ENCODE assay signal across 1 cellular context in the genomic region with DNA sequence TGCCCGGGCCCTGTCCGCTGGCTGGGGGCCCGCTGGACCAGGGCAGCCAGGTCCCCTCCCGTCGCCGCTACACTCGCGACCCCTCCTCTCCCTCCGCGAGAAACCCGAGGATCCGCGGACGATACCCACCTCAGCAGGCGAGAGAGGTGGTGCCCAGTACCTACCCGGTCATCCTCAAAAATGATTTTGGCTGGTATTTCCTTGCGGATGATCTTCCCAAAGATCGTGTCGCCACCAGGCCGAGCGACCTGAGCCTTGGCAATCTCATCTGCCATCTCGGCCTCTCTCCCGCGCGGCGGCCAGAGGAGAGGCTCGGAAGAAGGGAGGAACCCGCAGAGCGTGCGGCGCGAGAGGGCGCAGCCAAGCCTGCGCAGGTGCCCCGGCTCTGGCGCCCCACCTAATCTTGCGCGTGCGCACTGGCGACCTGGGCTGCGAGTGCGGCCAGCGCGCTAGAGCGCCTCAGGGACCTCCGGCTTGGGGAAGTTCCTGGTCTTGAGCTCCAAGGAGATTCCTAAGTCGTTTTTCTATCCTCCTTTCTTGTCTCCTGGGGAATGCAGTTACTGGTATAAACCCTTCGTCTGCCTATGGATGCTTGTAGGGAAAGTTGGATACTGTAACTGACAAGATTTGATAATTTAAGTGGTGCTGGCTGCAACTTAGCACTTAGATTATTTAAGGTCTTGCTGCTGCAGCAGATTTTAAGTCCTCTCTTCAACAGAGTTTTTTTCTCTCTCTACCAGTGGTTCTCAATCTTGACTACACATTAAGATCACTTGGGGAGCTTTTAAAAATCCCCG.
TF ChIP-seq lines count a peak whose summit lies in the region.

TSS of gene HINT1 (minus strand) at position 326 of the 797 bp plus-strand sequence. CDS start at position 275, 51 bp downstream.

TF ChIP-seq in HepG2, 621 proteins besides CTCF, POLR2A, EP300 and RAD21 (continued from another document and continues in another):
- TF ChIP-seq, protein P1, sequence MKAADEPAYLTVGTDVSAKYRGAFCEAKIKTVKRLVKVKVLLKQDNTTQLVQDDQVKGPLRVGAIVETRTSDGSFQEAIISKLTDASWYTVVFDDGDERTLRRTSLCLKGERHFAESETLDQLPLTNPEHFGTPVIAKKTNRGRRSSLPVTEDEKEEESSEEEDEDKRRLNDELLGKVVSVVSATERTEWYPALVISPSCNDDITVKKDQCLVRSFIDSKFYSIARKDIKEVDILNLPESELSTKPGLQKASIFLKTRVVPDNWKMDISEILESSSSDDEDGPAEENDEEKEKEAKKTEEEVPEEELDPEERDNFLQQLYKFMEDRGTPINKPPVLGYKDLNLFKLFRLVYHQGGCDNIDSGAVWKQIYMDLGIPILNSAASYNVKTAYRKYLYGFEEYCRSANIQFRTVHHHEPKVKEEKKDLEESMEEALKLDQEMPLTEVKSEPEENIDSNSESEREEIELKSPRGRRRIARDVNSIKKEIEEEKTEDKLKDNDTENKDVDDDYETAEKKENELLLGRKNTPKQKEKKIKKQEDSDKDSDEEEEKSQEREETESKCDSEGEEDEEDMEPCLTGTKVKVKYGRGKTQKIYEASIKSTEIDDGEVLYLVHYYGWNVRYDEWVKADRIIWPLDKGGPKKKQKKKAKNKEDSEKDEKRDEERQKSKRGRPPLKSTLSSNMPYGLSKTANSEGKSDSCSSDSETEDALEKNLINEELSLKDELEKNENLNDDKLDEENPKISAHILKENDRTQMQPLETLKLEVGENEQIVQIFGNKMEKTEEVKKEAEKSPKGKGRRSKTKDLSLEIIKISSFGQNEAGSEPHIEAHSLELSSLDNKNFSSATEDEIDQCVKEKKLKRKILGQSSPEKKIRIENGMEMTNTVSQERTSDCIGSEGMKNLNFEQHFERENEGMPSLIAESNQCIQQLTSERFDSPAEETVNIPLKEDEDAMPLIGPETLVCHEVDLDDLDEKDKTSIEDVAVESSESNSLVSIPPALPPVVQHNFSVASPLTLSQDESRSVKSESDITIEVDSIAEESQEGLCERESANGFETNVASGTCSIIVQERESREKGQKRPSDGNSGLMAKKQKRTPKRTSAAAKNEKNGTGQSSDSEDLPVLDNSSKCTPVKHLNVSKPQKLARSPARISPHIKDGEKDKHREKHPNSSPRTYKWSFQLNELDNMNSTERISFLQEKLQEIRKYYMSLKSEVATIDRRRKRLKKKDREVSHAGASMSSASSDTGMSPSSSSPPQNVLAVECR (CRISPR knock-in tag; IDR thresholded peaks at IDR 0.05; ENCODE audit: borderline replicate concordance): peak; percentile 75
- peak; percentile 2; the same call in 1 of the 2 replicates for TF ChIP-seq ZFY (CRISPR knock-in tag; IDR thresholded peaks at IDR 0.05)
- TF ChIP-seq ZNF792 (CRISPR knock-in tag; IDR thresholded peaks at IDR 0.05): peak; percentile 65; the same call in 1 of the 2 replicates
- TF ChIP-seq, protein P2, sequence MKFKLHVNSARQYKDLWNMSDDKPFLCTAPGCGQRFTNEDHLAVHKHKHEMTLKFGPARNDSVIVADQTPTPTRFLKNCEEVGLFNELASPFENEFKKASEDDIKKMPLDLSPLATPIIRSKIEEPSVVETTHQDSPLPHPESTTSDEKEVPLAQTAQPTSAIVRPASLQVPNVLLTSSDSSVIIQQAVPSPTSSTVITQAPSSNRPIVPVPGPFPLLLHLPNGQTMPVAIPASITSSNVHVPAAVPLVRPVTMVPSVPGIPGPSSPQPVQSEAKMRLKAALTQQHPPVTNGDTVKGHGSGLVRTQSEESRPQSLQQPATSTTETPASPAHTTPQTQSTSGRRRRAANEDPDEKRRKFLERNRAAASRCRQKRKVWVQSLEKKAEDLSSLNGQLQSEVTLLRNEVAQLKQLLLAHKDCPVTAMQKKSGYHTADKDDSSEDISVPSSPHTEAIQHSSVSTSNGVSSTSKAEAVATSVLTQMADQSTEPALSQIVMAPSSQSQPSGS (CRISPR knock-in tag; IDR thresholded peaks at IDR 0.05): peak; percentile 15; the same call in 1 of the 2 replicates
- TF ChIP-seq ZNF335 (CRISPR knock-in tag; IDR thresholded peaks at IDR 0.05): no peak; the same call in 1 of the 2 replicates
- no peak for TF ChIP-seq PPARG (CRISPR knock-in tag; conservative IDR thresholded peaks at IDR 0.05)
- peak; percentile 35; the same call in 1 of the 2 replicates for TF ChIP-seq POGZ (CRISPR knock-in tag; IDR thresholded peaks at IDR 0.05)
- no peak for TF ChIP-seq NFRKB (IDR thresholded peaks at IDR 0.05)
- TF ChIP-seq NFE2 (CRISPR knock-in tag; IDR thresholded peaks at IDR 0.05): no peak
- TF ChIP-seq KDM2A (CRISPR knock-in tag; IDR thresholded peaks at IDR 0.05; ENCODE audit: borderline replicate concordance, low read depth): peak; percentile 89
- TF ChIP-seq POLR2G (IDR thresholded peaks at IDR 0.05; ENCODE audit: low read depth, low read length): peak; percentile 90
- no peak for TF ChIP-seq RNF2 (conservative IDR thresholded peaks at IDR 0.05; ENCODE audit: low read depth)
- no peak for TF ChIP-seq AKNA (CRISPR knock-in tag; IDR thresholded peaks at IDR 0.05; ENCODE audit: borderline replicate concordance)
- no peak for TF ChIP-seq CSRNP2 (CRISPR knock-in tag; conservative IDR thresholded peaks at IDR 0.05; ENCODE audit: low read depth)
- TF ChIP-seq ZNF280D (CRISPR knock-in tag; IDR thresholded peaks at IDR 0.05): peak; percentile 43; the same call in 1 of the 2 replicates
- TF ChIP-seq, protein P3, sequence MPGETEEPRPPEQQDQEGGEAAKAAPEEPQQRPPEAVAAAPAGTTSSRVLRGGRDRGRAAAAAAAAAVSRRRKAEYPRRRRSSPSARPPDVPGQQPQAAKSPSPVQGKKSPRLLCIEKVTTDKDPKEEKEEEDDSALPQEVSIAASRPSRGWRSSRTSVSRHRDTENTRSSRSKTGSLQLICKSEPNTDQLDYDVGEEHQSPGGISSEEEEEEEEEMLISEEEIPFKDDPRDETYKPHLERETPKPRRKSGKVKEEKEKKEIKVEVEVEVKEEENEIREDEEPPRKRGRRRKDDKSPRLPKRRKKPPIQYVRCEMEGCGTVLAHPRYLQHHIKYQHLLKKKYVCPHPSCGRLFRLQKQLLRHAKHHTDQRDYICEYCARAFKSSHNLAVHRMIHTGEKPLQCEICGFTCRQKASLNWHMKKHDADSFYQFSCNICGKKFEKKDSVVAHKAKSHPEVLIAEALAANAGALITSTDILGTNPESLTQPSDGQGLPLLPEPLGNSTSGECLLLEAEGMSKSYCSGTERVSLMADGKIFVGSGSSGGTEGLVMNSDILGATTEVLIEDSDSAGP (CRISPR knock-in tag; IDR thresholded peaks at IDR 0.05; ENCODE audit: borderline replicate concordance): peak; percentile 76; the same call in 1 of the 2 replicates
- TF ChIP-seq, protein P4, sequence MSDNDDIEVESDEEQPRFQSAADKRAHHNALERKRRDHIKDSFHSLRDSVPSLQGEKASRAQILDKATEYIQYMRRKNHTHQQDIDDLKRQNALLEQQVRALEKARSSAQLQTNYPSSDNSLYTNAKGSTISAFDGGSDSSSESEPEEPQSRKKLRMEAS (IDR thresholded peaks at IDR 0.05): peak; percentile 77
- no peak; the same call in none of the 2 replicates for TF ChIP-seq ZSCAN31 (CRISPR knock-in tag; IDR thresholded peaks at IDR 0.05; ENCODE audit: low read depth)
- peak; percentile 64 for TF ChIP-seq AGO2 (optimal IDR thresholded peaks at IDR 0.05; ENCODE audit: low read depth, low read length)
- no peak for TF ChIP-seq E2F5 (CRISPR knock-in tag; conservative IDR thresholded peaks at IDR 0.05)
- peak; percentile 56; the same call in 1 of the 2 replicates for TF ChIP-seq HIC2 (CRISPR knock-in tag; IDR thresholded peaks at IDR 0.05; ENCODE audit: low read depth)
- TF ChIP-seq ZNF614 (CRISPR knock-in tag; IDR thresholded peaks at IDR 0.05; ENCODE audit: borderline replicate concordance): peak; percentile 82
- TF ChIP-seq ZNF839 (CRISPR knock-in tag; IDR thresholded peaks at IDR 0.05; ENCODE audit: borderline replicate concordance): no peak
- TF ChIP-seq KAT8 (CRISPR knock-in tag; IDR thresholded peaks at IDR 0.05): no peak; the same call in 1 of the 2 replicates
- peak; percentile 62; the same call in 1 of the 2 replicates for TF ChIP-seq ZNF124 (CRISPR knock-in tag; IDR thresholded peaks at IDR 0.05)
- TF ChIP-seq, protein P5, sequence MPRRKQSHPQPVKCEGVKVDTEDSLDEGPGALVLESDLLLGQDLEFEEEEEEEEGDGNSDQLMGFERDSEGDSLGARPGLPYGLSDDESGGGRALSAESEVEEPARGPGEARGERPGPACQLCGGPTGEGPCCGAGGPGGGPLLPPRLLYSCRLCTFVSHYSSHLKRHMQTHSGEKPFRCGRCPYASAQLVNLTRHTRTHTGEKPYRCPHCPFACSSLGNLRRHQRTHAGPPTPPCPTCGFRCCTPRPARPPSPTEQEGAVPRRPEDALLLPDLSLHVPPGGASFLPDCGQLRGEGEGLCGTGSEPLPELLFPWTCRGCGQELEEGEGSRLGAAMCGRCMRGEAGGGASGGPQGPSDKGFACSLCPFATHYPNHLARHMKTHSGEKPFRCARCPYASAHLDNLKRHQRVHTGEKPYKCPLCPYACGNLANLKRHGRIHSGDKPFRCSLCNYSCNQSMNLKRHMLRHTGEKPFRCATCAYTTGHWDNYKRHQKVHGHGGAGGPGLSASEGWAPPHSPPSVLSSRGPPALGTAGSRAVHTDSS (CRISPR knock-in tag; conservative IDR thresholded peaks at IDR 0.05): no peak
